In genomic region chr6:50661636-50662035, GRCh38 we compare ENCODE assay signal across 33 cellular contexts. TPM values are rescaled to one million over a fixed set of nuclear protein-coding genes. Genes with fewer than 3 reads are reported as not detected.
"Had no signal": no experiment of that assay in that cellular context is flagged by ENCODE, and none has a peak within 500 bp of the region (broad histone marks: within the 10 kb centered on the region; RNA-seq: fewer than 3 reads in every experiment).

No MANE protein-coding gene starts in this region.

- H3K4me3 Mint-ChIP-seq: activated CD4-positive, alpha-beta memory T cell treated with anti-CD3 and anti-CD28 coated beads, Interleukin-2, amount 10 ng/mL, durations not matched to agents 7 days and 5 days; activated CD4-positive, alpha-beta T cell treated with anti-CD3 and anti-CD28 coated beads, Interleukin-2, amount 10 ng/mL, durations not matched to agents 7 days and 5 days; activated naive CD8-positive, alpha-beta T cell; brain; natural killer cell treated with Interleukin-12 subunit alpha and Interleukin-12 subunit beta and Interleukin-15 and Interleukin-18, amount 100 ng/mL, for 72 hours; T-helper 1 cell treated with Interleukin-12 subunit alpha and Interleukin-12 subunit beta and Interleukin-4 antibody, amounts not matched to agents 30 μg/mL and 1 μg/mL, for 36 hours; WTC11 had no signal

- H3K9me3 Mint-ChIP-seq: activated CD4-positive, alpha-beta T cell treated with anti-CD3 and anti-CD28 coated beads, Interleukin-2, amount 10 ng/mL, durations not matched to agents 7 days and 5 days; brain; T-helper 1 cell treated with Interleukin-12 subunit alpha and Interleukin-12 subunit beta and Interleukin-4 antibody, amounts not matched to agents 30 μg/mL and 1 μg/mL, for 36 hours; WTC11 had no signal

- H3K36me3 Mint-ChIP-seq: activated naive CD8-positive, alpha-beta T cell; brain; WTC11 had no signal

- H3K27me3 Mint-ChIP-seq: activated CD4-positive, alpha-beta memory T cell treated with anti-CD3 and anti-CD28 coated beads, Interleukin-2, amount 10 ng/mL, durations not matched to agents 7 days and 5 days; activated CD4-positive, alpha-beta T cell treated with anti-CD3 and anti-CD28 coated beads, Interleukin-2, amount 10 ng/mL, durations not matched to agents 7 days and 5 days; brain; natural killer cell treated with Interleukin-12 subunit alpha and Interleukin-12 subunit beta and Interleukin-15 and Interleukin-18, amount 100 ng/mL, for 72 hours had no signal

- ATAC-seq: gastrocnemius medialis; left cardiac atrium; left ventricle myocardium superior; mucosa of descending colon; natural killer cell treated with Interleukin-12 subunit alpha and Interleukin-12 subunit beta and Interleukin-15 and Interleukin-18, amount 100 ng/mL, for 72 hours; stimulated activated naive CD8-positive, alpha-beta T cell treated with anti-CD3 and anti-CD28 coated beads, Interleukin-15, Interleukin-2, amounts not matched to agents 100 U/mL and 50 U/mL, for 24 hours; WTC11 had no signal

- H3K27ac Mint-ChIP-seq: activated CD4-positive, alpha-beta memory T cell treated with anti-CD3 and anti-CD28 coated beads, Interleukin-2, amount 10 ng/mL, durations not matched to agents 7 days and 5 days; activated CD4-positive, alpha-beta T cell treated with anti-CD3 and anti-CD28 coated beads, Interleukin-2, amount 10 ng/mL, durations not matched to agents 7 days and 5 days; activated naive CD8-positive, alpha-beta T cell; brain; natural killer cell treated with Interleukin-12 subunit alpha and Interleukin-12 subunit beta and Interleukin-15 and Interleukin-18, amount 100 ng/mL, for 72 hours; T-helper 1 cell treated with Interleukin-12 subunit alpha and Interleukin-12 subunit beta and Interleukin-4 antibody, amounts not matched to agents 30 μg/mL and 1 μg/mL, for 36 hours; WTC11 had no signal

- H3K4me1 Mint-ChIP-seq: activated CD4-positive, alpha-beta memory T cell treated with anti-CD3 and anti-CD28 coated beads, Interleukin-2, amount 10 ng/mL, durations not matched to agents 7 days and 5 days; activated CD4-positive, alpha-beta T cell treated with anti-CD3 and anti-CD28 coated beads, Interleukin-2, amount 10 ng/mL, durations not matched to agents 7 days and 5 days; brain had no signal

- DNase-seq: activated CD4-positive, alpha-beta memory T cell treated with anti-CD3 and anti-CD28 coated beads, Interleukin-2, amount 10 ng/mL, durations not matched to agents 7 days and 5 days; activated CD4-positive, alpha-beta T cell treated with anti-CD3 and anti-CD28 coated beads for 1 hour; activated CD4-positive, alpha-beta T cell treated with anti-CD3 and anti-CD28 coated beads, Interleukin-2, amount 10 ng/mL, durations not matched to agents 7 days and 5 days; activated naive CD4-positive, alpha-beta T cell treated with Interleukin-2 at 50 U/mL for 16 hours; activated T-cell treated with anti-CD3 and anti-CD28 coated beads, Interleukin-2, amount 50 U/mL, for 48 hours; adrenal gland; caudate nucleus; cortex of kidney; esophagus squamous epithelium; gastrocnemius medialis; islet precursor cell; left cardiac atrium; left ventricle myocardium superior; mucosa of descending colon; right lobe of liver; stimulated activated CD4-positive, alpha-beta T cell treated with anti-CD3 and anti-CD28 coated beads, Interleukin-12 subunit alpha, Interleukin-12 subunit beta, amount 100 ng/mL, for 4 hours; stimulated activated CD4-positive, alpha-beta T cell treated with anti-CD3 and anti-CD28 coated beads, Interleukin-4, amount 100 ng/mL, for 1 hour; stimulated activated naive CD8-positive, alpha-beta T cell treated with anti-CD3 and anti-CD28 coated beads, Interleukin-15, Interleukin-2, amounts not matched to agents 100 U/mL and 50 U/mL, for 24 hours; SW 1271; T1000; testis; transverse colon had no signal

RNA-seq across cellular contexts. Expression of gene TFAP2D, which starts 51.7 kb away (rescaled TPM):
- total RNA-seq: activated CD4-positive, alpha-beta memory T cell treated with anti-CD3 and anti-CD28 coated beads, Interleukin-2, amount 10 ng/mL, durations not matched to agents 7 days and 5 days; activated CD4-positive, alpha-beta T cell treated with anti-CD3 and anti-CD28 coated beads, Interleukin-2, amount 10 ng/mL, durations not matched to agents 7 days and 5 days; adrenal gland; ascending aorta; chondrocyte; esophagus squamous epithelium; gastrocnemius medialis; left cardiac atrium; left ventricle myocardium superior; lung microvascular endothelial cell; mesenteric fat pad; mucosa of descending colon; myocyte; natural killer cell treated with Interleukin-12 subunit alpha and Interleukin-12 subunit beta and Interleukin-15 and Interleukin-18, amount 100 ng/mL, for 72 hours; omental fat pad; right lobe of liver; testis; transverse colon; WTC11 had no signal
